ENCODE assay signal across 28 cellular contexts in genomic region chr20:2023151-2023550, GRCh38. TPM values are rescaled to one million over a fixed set of nuclear protein-coding genes. Genes with fewer than 3 reads are reported as not detected.
"Had no signal": no experiment of that assay in that cellular context is flagged by ENCODE, and none has a peak within 500 bp of the region (broad histone marks: within the 10 kb centered on the region; RNA-seq: fewer than 3 reads in every experiment).

No MANE protein-coding gene starts in this region.

- H3K9me3 ChIP-seq: testis, uterus had no signal

- H3K27me3 ChIP-seq: body of pancreas, testis, uterus had no signal

- DNase-seq: activated CD4-positive, alpha-beta T cell treated with anti-CD3 and anti-CD28 coated beads for 1 hour; activated CD4-positive, alpha-beta T cell treated with anti-CD3 and anti-CD28 coated beads, Interleukin-2, amount 50 U/mL, for 1 hour; activated CD8-positive, alpha-beta T cell treated with anti-CD3 and anti-CD28 coated beads, Interleukin-2, amount 10 ng/mL, durations not matched to agents 7 days and 5 days; activated gamma-delta T cell treated with Interleukin-2 at 50 U/mL for 16 hours; activated T-cell treated with anti-CD3 and anti-CD28 coated beads, Interleukin-2, amount 50 U/mL, for 1 hour; anterior cingulate cortex; body of pancreas; effector CD4-positive, alpha-beta T cell; foreskin keratinocyte; left ventricle myocardium inferior; midbrain; retina; stimulated activated CD4-positive, alpha-beta T cell treated with anti-CD3 and anti-CD28 coated beads, Interleukin-2, amount 100 ng/mL, for 48 hours; stimulated activated CD8-positive, alpha-beta memory T cell treated with anti-CD3 and anti-CD28 coated beads, Interleukin-4, amount 100 ng/mL, for 48 hours; stimulated activated naive B cell treated with anti-CD40 and anti-IgM and Interleukin-4, amounts not matched to agents 10 μg/mL and 1 μg/mL and 100 μg/mL, for 72 hours; testis; trophoblast cell; uterus; WERI-Rb-1 had no signal

- H3K27ac ChIP-seq: body of pancreas, foreskin keratinocyte, left ventricle myocardium inferior, testis, uterus, WERI-Rb-1 had no signal

- H3K36me3 Mint-ChIP-seq: activated naive CD4-positive, alpha-beta T cell treated with anti-CD3 and anti-CD28 coated beads, Interleukin-2, amount 50 U/mL, for 24 hours; natural killer cell treated with Interleukin-12 subunit alpha and Interleukin-12 subunit beta and Interleukin-15 and Interleukin-18, amount 100 ng/mL, for 72 hours; stimulated activated naive B cell treated with anti-CD40 and anti-IgM and Interleukin-4, amounts not matched to agents 10 μg/mL and 1 μg/mL and 100 μg/mL, for 72 hours had no signal

- H3K4me1 ChIP-seq: body of pancreas, foreskin keratinocyte, left ventricle myocardium inferior, testis, uterus had no signal

- H3K27ac Mint-ChIP-seq: activated CD8-positive, alpha-beta T cell treated with anti-CD3 and anti-CD28 coated beads, Interleukin-2, amount 10 ng/mL, durations not matched to agents 7 days and 5 days; activated naive CD4-positive, alpha-beta T cell treated with anti-CD3 and anti-CD28 coated beads, Interleukin-2, amount 50 U/mL, for 24 hours; dendritic cell treated with granulocyte-macrophage colony-stimulating factor and Interleukin-4, amounts not matched to agents 40 ng/mL and 50 ng/mL, for 4 days; natural killer cell treated with Interleukin-12 subunit alpha and Interleukin-12 subunit beta and Interleukin-15 and Interleukin-18, amount 100 ng/mL, for 72 hours; progenitor cell of endocrine pancreas; stimulated activated naive B cell treated with anti-CD40 and anti-IgM and Interleukin-4, amounts not matched to agents 10 μg/mL and 1 μg/mL and 100 μg/mL, for 72 hours had no signal

- FAIRE-seq: TTC549 had no signal

- H3K9me3 Mint-ChIP-seq: natural killer cell treated with Interleukin-12 subunit alpha and Interleukin-12 subunit beta and Interleukin-15 and Interleukin-18, amount 100 ng/mL, for 72 hours had no signal

- H3K4me3 Mint-ChIP-seq: activated CD8-positive, alpha-beta T cell treated with anti-CD3 and anti-CD28 coated beads, Interleukin-2, amount 10 ng/mL, durations not matched to agents 7 days and 5 days; activated naive CD4-positive, alpha-beta T cell treated with anti-CD3 and anti-CD28 coated beads, Interleukin-2, amount 50 U/mL, for 24 hours; dendritic cell treated with granulocyte-macrophage colony-stimulating factor and Interleukin-4, amounts not matched to agents 40 ng/mL and 50 ng/mL, for 4 days; natural killer cell treated with Interleukin-12 subunit alpha and Interleukin-12 subunit beta and Interleukin-15 and Interleukin-18, amount 100 ng/mL, for 72 hours; stimulated activated naive B cell treated with anti-CD40 and anti-IgM and Interleukin-4, amounts not matched to agents 10 μg/mL and 1 μg/mL and 100 μg/mL, for 72 hours had no signal

- H3K4me3 ChIP-seq: body of pancreas, left ventricle myocardium inferior, testis, uterus had no signal

- H3K4me1 Mint-ChIP-seq: activated naive CD4-positive, alpha-beta T cell treated with anti-CD3 and anti-CD28 coated beads, Interleukin-2, amount 50 U/mL, for 24 hours; stimulated activated naive B cell treated with anti-CD40 and anti-IgM and Interleukin-4, amounts not matched to agents 10 μg/mL and 1 μg/mL and 100 μg/mL, for 72 hours had no signal

- ATAC-seq: activated CD8-positive, alpha-beta T cell treated with anti-CD3 and anti-CD28 coated beads, Interleukin-2, amount 10 ng/mL, durations not matched to agents 7 days and 5 days; body of pancreas; foreskin keratinocyte; natural killer cell treated with Interleukin-12 subunit alpha and Interleukin-12 subunit beta and Interleukin-15 and Interleukin-18, amount 100 ng/mL, for 72 hours; stimulated activated naive B cell treated with anti-CD40 and anti-IgM and Interleukin-4, amounts not matched to agents 10 μg/mL and 1 μg/mL and 100 μg/mL, for 72 hours had no signal

- H3K36me3 ChIP-seq: left ventricle myocardium inferior, uterus, WERI-Rb-1 had no signal

RNA-seq across cellular contexts. Expression of gene PDYN, which starts 29.3 kb away (rescaled TPM):
- total RNA-seq: activated CD8-positive, alpha-beta T cell treated with anti-CD3 and anti-CD28 coated beads, Interleukin-2, amount 10 ng/mL, durations not matched to agents 7 days and 5 days; body of pancreas; cardiac septum; foreskin keratinocyte; left ventricle myocardium inferior; lung microvascular endothelial cell; natural killer cell treated with Interleukin-12 subunit alpha and Interleukin-12 subunit beta and Interleukin-15 and Interleukin-18, amount 100 ng/mL, for 72 hours; osteocyte; progenitor cell of endocrine pancreas; uterus had no signal
- polyA plus RNA-seq: esophagus, foreskin keratinocyte had no signal
